ENCODE assay signal across 25 cellular contexts in genomic region chr1:99537886-99538617, GRCh38.
A peak's percentile ranks its signal among the peaks of the same experiment; 100 is the strongest.
DNase-seq lines count a peak whose midpoint lies in the region; ATAC-seq and TF ChIP-seq lines count a peak whose summit lies in the region.
"Had no signal": no experiment of that assay in that cellular context is flagged by ENCODE, and none has a peak within 500 bp of the region (broad histone marks: within the 10 kb centered on the region; RNA-seq: fewer than 3 reads in every experiment).

No MANE protein-coding gene starts in this region.

- no peak overlapping the region for H3K4me3 Mint-ChIP-seq in type B pancreatic cell
- H3K4me3 Mint-ChIP-seq: CD4-positive, alpha-beta T cell had no signal

- no peaks in the 10 kb centered on the region for H3K36me3 ChIP-seq in mesenchymal stem cell (ENCODE audit: control insufficient read depth in 1 of 2, insufficient read depth in 2 of 2, low read depth in 1 of 2, low read length in 2 of 2)
- H3K36me3 ChIP-seq in smooth muscle cell (ENCODE audit: low read depth), result no peaks in the 10 kb centered on the region
- H3K36me3 ChIP-seq: BLaER1 had no signal

- H2BK5ac ChIP-seq in mesenchymal stem cell (ENCODE audit: low read depth, low read length, poor library complexity, severe bottlenecking), result no peak overlapping the region

- no peak for TF ChIP-seq POLR2A in NB4 (IDR thresholded peaks at IDR 0.05; ENCODE audit: extremely low read depth, insufficient read length)

- no peaks in the 10 kb centered on the region for H4K20me1 ChIP-seq in smooth muscle cell (ENCODE audit: low read depth)
- H4K20me1 ChIP-seq: BLaER1 had no signal

- no peak overlapping the region for H3K27ac Mint-ChIP-seq in type B pancreatic cell
- H3K27ac Mint-ChIP-seq: CD4-positive, alpha-beta T cell had no signal

- H2BK15ac ChIP-seq in mesenchymal stem cell (ENCODE audit: low read depth, poor library complexity, severe bottlenecking), result no peak overlapping the region

- H3K18ac ChIP-seq in mesenchymal stem cell (ENCODE audit: low read depth in 1 of 2, low read length in 2 of 2), result no peak overlapping the region

- DNase-seq in NOMO-1 treated with DMSO at 0.1 percent for 48 hours (lab: John Stamatoyannopoulos, UW; ENCODE audit: unreplicated experiment), result peak; percentile 4
- no peak for DNase-seq in NOMO-1 treated with dmso at 0.1 percent for 144 hours (lab: John Stamatoyannopoulos, UW; ENCODE audit: unreplicated experiment)
- DNase-seq in NB4 (ENCODE audit: low read depth), result peak; percentile 6
- DNase-seq in mesenchymal stem cell, result no peak
- DNase-seq in smooth muscle cell (lab: John Stamatoyannopoulos, UW; ENCODE audit: unreplicated experiment), result no peak
- no peak for DNase-seq in type B pancreatic cell (ENCODE audit: extremely low spot score, unreplicated experiment)
- DNase-seq in CD1c-positive myeloid dendritic cell (ENCODE audit: extremely low spot score), result no peak
- DNase-seq: 8988T; CD4-positive, alpha-beta T cell; DMS79; GDM1; HCEC 1CT; Karpas-422; NCI-H2029; NCI-H446 treated with DMSO at 0.1 percent for 48 hours; NCI-H526; NCI-H82; NK-92 treated with Interleukin-12 subunit alpha and Interleukin-12 subunit beta, amount 100 ng/mL, for 24 hours; SHP77 had no signal

- H2BK12ac ChIP-seq in mesenchymal stem cell (ENCODE audit: low read length in 2 of 2), result no peak overlapping the region

- no peaks in the 10 kb centered on the region for H3K9me3 Mint-ChIP-seq in type B pancreatic cell
- H3K9me3 Mint-ChIP-seq: CD4-positive, alpha-beta T cell had no signal

- no peak overlapping the region for H4K91ac ChIP-seq in mesenchymal stem cell (ENCODE audit: low read length)

- H3K79me1 ChIP-seq in mesenchymal stem cell (replicated peaks; ENCODE audit: low read length, poor library complexity, severe bottlenecking), result no peaks in the 10 kb centered on the region

- no peaks in the 10 kb centered on the region for H3K36me3 Mint-ChIP-seq in type B pancreatic cell

- H4K8ac ChIP-seq in mesenchymal stem cell (ENCODE audit: low read length), result no peak overlapping the region

- H3K4me3 ChIP-seq in NB4 (ENCODE audit: low read depth, low read length) (no peak overlapping the region), mesenchymal stem cell (ENCODE audit: insufficient read depth in 1 of 2, low read depth in 1 of 2, low read length in 2 of 2) (no peak overlapping the region), smooth muscle cell (no peak overlapping the region)
- H3K4me3 ChIP-seq: BLaER1, GM12878 had no signal

- H2BK120ac ChIP-seq in mesenchymal stem cell (ENCODE audit: low read depth, low read length), result no peak overlapping the region

- H3K4ac ChIP-seq in mesenchymal stem cell (ENCODE audit: low read depth in 1 of 2, low read length in 2 of 2), result no peak overlapping the region

- 100% methylated on average over 1 of the region's 5 CpGs for WGBS in mesenchymal stem cell
- 82% methylated on average over 5 of the region's 5 CpGs for WGBS in smooth muscle cell (ENCODE audit: low lambda C conversion rate)

- no peak overlapping the region for H3K14ac ChIP-seq in mesenchymal stem cell (ENCODE audit: low read length in 2 of 2)

- no peak overlapping the region for H3K4me2 ChIP-seq in mesenchymal stem cell (ENCODE audit: low read length, poor library complexity, severe bottlenecking)
- H3K4me2 ChIP-seq in smooth muscle cell, result no peak overlapping the region
- H3K4me2 ChIP-seq: BLaER1 had no signal

- H3K27me3 Mint-ChIP-seq in type B pancreatic cell, result no peaks in the 10 kb centered on the region

- H3K9ac ChIP-seq in mesenchymal stem cell (ENCODE audit: low read length), result no peak overlapping the region
- no peak overlapping the region for H3K9ac ChIP-seq in smooth muscle cell (ENCODE audit: low read depth)
- H3K9ac ChIP-seq: BLaER1 had no signal

- no peak overlapping the region for H2AFZ ChIP-seq in mesenchymal stem cell (ENCODE audit: low read depth, low read length)
- H2AFZ ChIP-seq in smooth muscle cell (ENCODE audit: low read depth), result no peak overlapping the region

- peak overlapping the region; percentile 55 for H3K27ac ChIP-seq in mesenchymal stem cell (ENCODE audit: low read length, poor library complexity, severe bottlenecking)
- H3K27ac ChIP-seq in smooth muscle cell (ENCODE audit: low read depth), result peak overlapping the region; percentile 31
- H3K27ac ChIP-seq: BLaER1, HL-60, RWPE1 had no signal

- no peak for ATAC-seq in HG03045 (IDR thresholded peaks at IDR 0.05; ENCODE audit: unreplicated experiment)
- ATAC-seq: GM12878, Panc1 had no signal

- TF ChIP-seq CTCF in NB4 (IDR thresholded peaks at IDR 0.05; ENCODE audit: low read depth, low read length) (no peak), smooth muscle cell (IDR thresholded peaks at IDR 0.05; ENCODE audit: borderline replicate concordance, insufficient read depth, poor library complexity, severe bottlenecking) (no peak), type B pancreatic cell (conservative IDR thresholded peaks at IDR 0.05) (no peak)

- peaks cover 10% of the 10 kb centered on the region for H3K4me1 Mint-ChIP-seq in type B pancreatic cell (ENCODE audit: unreplicated experiment)

- no peak overlapping the region for H3K23ac ChIP-seq in mesenchymal stem cell (ENCODE audit: low read length in 2 of 2)

- no peaks in the 10 kb centered on the region for H3K27me3 ChIP-seq in mesenchymal stem cell (ENCODE audit: control insufficient read depth in 1 of 2, insufficient read depth in 1 of 2, low read length in 2 of 2)
- H3K27me3 ChIP-seq in smooth muscle cell (ENCODE audit: low read depth), result no peaks in the 10 kb centered on the region
- H3K27me3 ChIP-seq: BLaER1 had no signal

- H3K4me1 ChIP-seq in mesenchymal stem cell (ENCODE audit: control insufficient read depth, insufficient read depth, low read depth, low read length), result peaks cover 2% of the 10 kb centered on the region
- H3K4me1 ChIP-seq in smooth muscle cell (ENCODE audit: low read depth), result peaks cover 9% of the 10 kb centered on the region
- H3K4me1 ChIP-seq: BLaER1 had no signal

- no peaks in the 10 kb centered on the region for H3F3A ChIP-seq in smooth muscle cell (ENCODE audit: low read depth)

- H3K9me3 ChIP-seq in mesenchymal stem cell (ENCODE audit: control insufficient read depth, low read length) (no peaks in the 10 kb centered on the region), smooth muscle cell (replicated peaks; ENCODE audit: low read depth) (no peaks in the 10 kb centered on the region)
- H3K9me3 ChIP-seq: BLaER1 had no signal

- H3K79me2 ChIP-seq in smooth muscle cell (ENCODE audit: low read depth), result no peaks in the 10 kb centered on the region

- no peak overlapping the region for H2AK5ac ChIP-seq in mesenchymal stem cell (ENCODE audit: low read length, severe bottlenecking)

Comparison
In these comparisons a context has a peak if more than half of its experiments do, and no peak if none do; other contexts are left out.
1. DNase-seq: peak in NOMO-1 treated with DMSO at 0.1 percent for 48 hours (single experiment) and NB4 (single experiment); none in NOMO-1 treated with dmso at 0.1 percent for 144 hours (single experiment), mesenchymal stem cell (single experiment), smooth muscle cell (single experiment), type B pancreatic cell (single experiment) and CD1c-positive myeloid dendritic cell (single experiment).